In the genomic region with DNA sequence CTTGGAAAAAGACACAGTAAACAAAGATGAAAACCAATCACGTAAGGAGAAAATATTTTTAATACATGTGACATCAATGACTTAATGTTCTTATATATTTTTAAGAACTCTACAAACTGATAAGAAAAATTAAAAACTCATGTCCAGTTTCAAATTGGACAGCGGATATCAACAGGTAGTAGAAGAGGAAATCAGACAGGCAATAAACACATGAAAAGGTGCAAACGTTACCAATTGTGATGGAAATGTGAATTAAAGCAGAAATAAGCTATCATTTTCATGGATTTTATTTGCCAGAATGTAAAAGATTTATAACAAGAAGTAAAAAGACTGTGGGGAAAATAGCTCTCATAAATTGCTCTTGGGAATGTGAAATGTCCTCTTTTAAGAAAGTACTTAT, we compare ENCODE assay signal across 9 cellular contexts.
"Had no signal": no experiment of that assay in that cellular context is flagged by ENCODE, and none has a peak within 500 bp of the region (broad histone marks: within the 10 kb centered on the region; RNA-seq: fewer than 3 reads in every experiment).

No MANE protein-coding gene starts in this region.

- H3K9ac ChIP-seq: GM23248 had no signal

- H3K36me3 ChIP-seq: HAP-1 had no signal

- H2AFZ ChIP-seq: GM23248, GM23338 had no signal

- DNase-seq: GM23248, GOT3, H7, H9, HCEC 1CT, HFFc6 had no signal

- H3K27ac ChIP-seq: GM23248 had no signal

- H3K9me3 ChIP-seq: HAP-1 had no signal

- H3K4me3 ChIP-seq: GM23248, GM23338, HAP-1 had no signal

- ATAC-seq: GM23338, HCT116 had no signal

- H3K4me3 Mint-ChIP-seq: GM23338, H9, HFFc6 had no signal

- H3K9me3 Mint-ChIP-seq: GM23338, H9, HFFc6 had no signal

- H3K4me2 ChIP-seq: GM23338 had no signal

- H3K4me1 ChIP-seq: HAP-1 had no signal

- H3K27ac Mint-ChIP-seq: GM23338, H9, HFFc6 had no signal

- H3K4me1 Mint-ChIP-seq: GM23338, H9 had no signal
